In genomic region chr16:89490386-89491237, GRCh38 we compare ENCODE assay signal across 8 cellular contexts. TPM values are rescaled to one million over a fixed set of nuclear protein-coding genes. Genes with fewer than 3 reads are reported as not detected.
DNase-seq lines count a peak whose midpoint lies in the region; ATAC-seq lines count a peak whose summit lies in the region.

TSS of gene ANKRD11 (minus strand) at chr16:89490561. CDS start at chr16:89317019, 173,542 bp downstream.

- ATAC-seq in GM19351 (IDR thresholded peaks at IDR 0.05; ENCODE audit: unreplicated experiment) = peak; percentile 82
- ATAC-seq in HG03521 (IDR thresholded peaks at IDR 0.05; ENCODE audit: unreplicated experiment) = peak; percentile 82
- ATAC-seq in left lobe of liver = peak; percentile 93

- peaks cover 56 to 74% (median 70%) of the 10 kb centered on the region in 10 experiments for H3K4me1 ChIP-seq in BLaER1 treated with 17β-estradiol and CSF1 and Interleukin-3, amounts not matched to agents 10 nM and 100 nM

- peak within 1 kb of the TSS; percentile 86 to 99 (median 92) for H3K4me2 ChIP-seq in BLaER1 treated with 17β-estradiol and CSF1 and Interleukin-3, amounts not matched to agents 10 nM and 100 nM

- H4K20me1 ChIP-seq in BLaER1 treated with 17β-estradiol and CSF1 and Interleukin-3, amounts not matched to agents 10 nM and 100 nM = peaks cover 44 to 81% (median 52%) of the 10 kb centered on the region in 11 experiments

- H3K36me3 ChIP-seq in BLaER1 treated with 17β-estradiol and CSF1 and Interleukin-3, amounts not matched to agents 10 nM and 100 nM = peaks cover 0 to 25% (median 14%) of the 10 kb centered on the region in 11 experiments; a peak in 13 of 22 replicates

- peak within 1 kb of the TSS; percentile 91 to 99 (median 98) for H3K27ac ChIP-seq in BLaER1 treated with 17β-estradiol and CSF1 and Interleukin-3, amounts not matched to agents 10 nM and 100 nM

- H3K27me3 ChIP-seq in BLaER1 treated with 17β-estradiol and CSF1 and Interleukin-3, amounts not matched to agents 10 nM and 100 nM = no peaks in the 10 kb centered on the region

- no peaks in the 10 kb centered on the region for H3K9me3 ChIP-seq in BLaER1 treated with 17β-estradiol and CSF1 and Interleukin-3, amounts not matched to agents 10 nM and 100 nM (replicated peaks in 1 of 11)

- peak within 1 kb of the TSS; percentile 62 to 98 (median 90) for H3K4me3 ChIP-seq in BLaER1 treated with 17β-estradiol and CSF1 and Interleukin-3, amounts not matched to agents 10 nM and 100 nM

- peak within 1 kb of the TSS; percentile 93 to 100 (median 99) for H3K9ac ChIP-seq in BLaER1 treated with 17β-estradiol and CSF1 and Interleukin-3, amounts not matched to agents 10 nM and 100 nM

- peak; percentile 99 for DNase-seq in NCI-H748 (lab: John Stamatoyannopoulos, UW; ENCODE audit: unreplicated experiment)
- peak; percentile 96 for DNase-seq in activated CD4-positive, alpha-beta T cell treated with anti-CD3 and anti-CD28 coated beads, Interleukin-2, amount 50 U/mL, for 1 hour
- peak; percentile 100 for DNase-seq in dedifferentiated amniotic fluid mesenchymal stem cell (ENCODE audit: extremely low spot score)
- peak; percentile 100 for DNase-seq in left lobe of liver (ENCODE audit: low spot score)
- DNase-seq in stimulated activated CD4-positive, alpha-beta T cell treated with anti-CD3 and anti-CD28 coated beads, Interleukin-2, amount 100 ng/mL, for 4 hours (ENCODE audit: low read depth) = peak; percentile 99

RNA-seq across cellular contexts. Expression of gene ANKRD11, which starts in this region (rescaled TPM):
- total RNA-seq in left lobe of liver = 50.7 TPM

Comparison
In these comparisons a context has a peak if more than half of its experiments do, and no peak if none do; other contexts are left out.
1. Peak in every context shown above with its lines: DNase-seq, ATAC-seq, H3K4me3 ChIP-seq and H3K27ac ChIP-seq.